In the genomic region with DNA sequence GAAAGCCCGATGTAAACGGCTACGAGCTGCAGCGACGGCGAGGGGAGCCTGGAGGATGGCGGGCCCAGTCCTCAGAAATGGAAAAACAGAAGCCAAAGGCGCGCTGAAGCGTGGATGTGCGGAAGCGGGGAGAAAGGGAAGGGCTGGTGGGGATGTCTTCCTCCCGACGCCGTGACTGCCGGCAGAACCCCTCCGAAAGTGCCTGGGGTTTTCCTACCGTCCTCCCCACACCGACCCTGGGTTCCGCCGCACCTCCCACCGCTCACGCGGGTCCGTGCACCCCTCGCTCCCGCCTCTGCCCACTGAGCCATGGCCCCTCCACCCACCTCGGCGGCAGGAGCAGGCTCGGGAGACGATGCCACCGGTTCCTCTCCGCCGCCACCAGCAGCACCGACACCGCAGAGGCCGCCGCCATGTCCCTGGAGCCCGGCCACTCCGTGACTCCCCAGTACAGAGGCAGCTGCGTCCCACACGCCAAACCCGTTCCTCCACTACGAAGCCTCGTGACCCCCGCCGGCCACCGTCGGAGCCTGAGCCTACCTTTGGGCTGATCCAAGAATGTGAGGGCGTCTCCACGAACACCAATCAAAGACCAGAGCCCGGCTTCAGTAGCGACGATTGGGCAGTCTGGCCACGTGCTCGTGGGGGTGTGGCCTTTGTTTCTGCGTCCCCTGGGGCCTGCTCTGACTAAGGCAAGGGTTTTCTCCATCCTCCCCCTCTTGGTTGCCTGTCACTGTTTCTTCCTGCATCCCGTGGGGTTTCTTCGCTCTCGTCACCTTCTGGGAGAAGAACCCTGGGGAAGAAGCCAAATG, we compare ENCODE assay signal across 8 cellular contexts. TPM values are rescaled to one million over a fixed set of nuclear protein-coding genes. Genes with fewer than 3 reads are reported as not detected.
A peak's percentile ranks its signal among the peaks of the same experiment; 100 is the strongest.
DNase-seq lines count a peak whose midpoint lies in the region; ATAC-seq and TF ChIP-seq lines count a peak whose summit lies in the region.

A gene (minus strand): TSS at position 471 of the 812 bp plus-strand sequence. CDS start 56 bp downstream, at position 415.

- H3K9ac ChIP-seq in smooth muscle cell (ENCODE audit: low read depth): peak within 1 kb of the TSS; percentile 77

- peaks cover 22% of the 10 kb centered on the region for H3K79me2 ChIP-seq in ACC112 (ENCODE audit: control insufficient read depth, insufficient read depth, low read length, unreplicated experiment)
- no peaks in the 10 kb centered on the region for H3K79me2 ChIP-seq in smooth muscle cell (ENCODE audit: low read depth)

- TF ChIP-seq CTCF in WTC11 (IDR thresholded peaks at IDR 0.05) (no peak), cardiac fibroblast (IDR thresholded peaks at IDR 0.05; ENCODE audit: low read depth, low read length) (no peak), smooth muscle cell (IDR thresholded peaks at IDR 0.05; ENCODE audit: borderline replicate concordance, insufficient read depth, poor library complexity, severe bottlenecking) (no peak)

- H2AFZ ChIP-seq in ACC112 (ENCODE audit: low read length, unreplicated experiment) (peak within 1 kb of the TSS; percentile 82), smooth muscle cell (ENCODE audit: low read depth) (peak within 1 kb of the TSS; percentile 94)

- H3K27me3 Mint-ChIP-seq in WTC11 (ENCODE audit: low read depth): no peaks in the 10 kb centered on the region

- H3K27ac Mint-ChIP-seq in WTC11: peak within 1 kb of the TSS; percentile 97

- no peaks in the 10 kb centered on the region for H3K9me3 ChIP-seq in smooth muscle cell (replicated peaks; ENCODE audit: low read depth)

- H3K4me1 Mint-ChIP-seq in WTC11: peaks cover 18% of the 10 kb centered on the region

- H3K4me3 ChIP-seq in ACC112 (ENCODE audit: low read depth, low read length) (peak within 1 kb of the TSS; percentile 92), cardiac fibroblast (replicated peaks in 1 of 2; ENCODE audit: low read depth in 2 of 2, low read length in 2 of 2) (peak within 1 kb of the TSS; percentile 76 to 96), smooth muscle cell (peak within 1 kb of the TSS; percentile 72)

- CTCF ChIA-PET in WTC11 (lab: Charles Lee): interaction anchor here (0.6 to 5.2 kb wide), 6 partner anchors 14 to 190 kb away, joined by 3 to 45 read pairs (median 4); no protein-coding TSS in a partner anchor

- no peaks in the 10 kb centered on the region for H3K27me3 ChIP-seq in ACC112 (ENCODE audit: insufficient read depth, low read length)
- H3K27me3 ChIP-seq in smooth muscle cell (ENCODE audit: low read depth): no peaks in the 10 kb centered on the region

- peak within 1 kb of the TSS; percentile 96 for H3K4me3 Mint-ChIP-seq in WTC11

- peak within 1 kb of the TSS; percentile 90 for H3K4me2 ChIP-seq in smooth muscle cell

- H3K36me3 Mint-ChIP-seq in WTC11: peaks cover 4% of the 10 kb centered on the region

- peaks cover 8% of the 10 kb centered on the region for H3K9me3 Mint-ChIP-seq in WTC11

- H4K20me1 ChIP-seq in smooth muscle cell (ENCODE audit: low read depth): no peaks in the 10 kb centered on the region

- peaks cover 8% of the 10 kb centered on the region for H3K4me1 ChIP-seq in ACC112 (ENCODE audit: control insufficient read depth, insufficient read depth, low read length, unreplicated experiment)
- H3K4me1 ChIP-seq in smooth muscle cell (ENCODE audit: low read depth): peaks cover 10% of the 10 kb centered on the region

- H3K36me3 ChIP-seq in ACC112 (ENCODE audit: insufficient read depth, low read length) (no peaks in the 10 kb centered on the region), smooth muscle cell (ENCODE audit: low read depth) (no peaks in the 10 kb centered on the region)

- POLR2A ChIA-PET in WTC11 (lab: Charles Lee): interaction anchor here (1.4 kb wide), 1 partner anchor 17 kb away, joined by 3 read pairs; no protein-coding TSS in a partner anchor

- 2% methylated on average over 41 of the region's 60 CpGs for WGBS in smooth muscle cell (ENCODE audit: low lambda C conversion rate)

- peaks cover 7% of the 10 kb centered on the region for H3F3A ChIP-seq in smooth muscle cell (ENCODE audit: low read depth)

- DNase-seq in NCI-H2227 treated with DMSO at 0.1 percent for 48 hours (lab: John Stamatoyannopoulos, UW): peak; percentile 98
- peak; percentile 98 for DNase-seq in WTC11 (ENCODE audit: low spot score)
- DNase-seq in cardiac fibroblast (ENCODE audit: low read depth in 2 of 2): peak; percentile 99
- peak; percentile 99 for DNase-seq in iPS-NIHi7 (ENCODE audit: extremely low spot score)
- DNase-seq in smooth muscle cell (lab: John Stamatoyannopoulos, UW; ENCODE audit: unreplicated experiment): peak; percentile 83

- ATAC-seq in GM18870 (IDR thresholded peaks at IDR 0.05; ENCODE audit: unreplicated experiment): peak; percentile 99
- peak; percentile 100 for ATAC-seq in HG03135 (IDR thresholded peaks at IDR 0.05; ENCODE audit: unreplicated experiment)
- ATAC-seq in WTC11: peak; percentile 99

- H3K27ac ChIP-seq in ACC112 (ENCODE audit: low read depth, low read length): peak within 1 kb of the TSS; percentile 89
- H3K27ac ChIP-seq in smooth muscle cell (ENCODE audit: low read depth): peak within 1 kb of the TSS; percentile 72

TF ChIP-seq in WTC11, 78 proteins besides CTCF, POLR2A, EP300 and RAD21 (continues in another document):
- TF ChIP-seq OVOL2 (CRISPR knock-in tag; IDR thresholded peaks at IDR 0.05; ENCODE audit: borderline replicate concordance) (no peak), MYBL2 (CRISPR knock-in tag; IDR thresholded peaks at IDR 0.05) (peak; percentile 95), CBFB (CRISPR knock-in tag; IDR thresholded peaks at IDR 0.05; ENCODE audit: low read depth) (0 out of 2 replicates have a peak, but pooled peaks have one; percentile 4), TEAD4 (CRISPR knock-in tag; IDR thresholded peaks at IDR 0.05) (no peak), NR1H2 (CRISPR knock-in tag; IDR thresholded peaks at IDR 0.05) (no peak), ETV6 (CRISPR knock-in tag; IDR thresholded peaks at IDR 0.05) (peak; percentile 82; the same call in 1 of the 2 replicates), TCF7 (CRISPR knock-in tag; IDR thresholded peaks at IDR 0.05; ENCODE audit: low read depth) (0 out of 2 replicates have a peak, but pooled peaks have one; percentile 23), NR3C1 (CRISPR knock-in tag; conservative IDR thresholded peaks at IDR 0.05; ENCODE audit: low read depth) (no peak), HMGA2 (CRISPR knock-in tag; IDR thresholded peaks at IDR 0.05) (no peak), PRRX2 (CRISPR knock-in tag; IDR thresholded peaks at IDR 0.05) (no peak), IRF2 (CRISPR knock-in tag; IDR thresholded peaks at IDR 0.05; ENCODE audit: borderline replicate concordance, low read depth) (no peak), GABPB1 (CRISPR knock-in tag; IDR thresholded peaks at IDR 0.05) (peak; percentile 62), ELF4 (CRISPR knock-in tag; IDR thresholded peaks at IDR 0.05; ENCODE audit: low read depth) (no peak), GRHL2 (CRISPR knock-in tag; IDR thresholded peaks at IDR 0.05; ENCODE audit: insufficient replicate concordance, severe bottlenecking) (no peak), ESRRA (CRISPR knock-in tag; IDR thresholded peaks at IDR 0.05; ENCODE audit: borderline replicate concordance) (0 out of 2 replicates have a peak, but pooled peaks have one; percentile 56)
- TF ChIP-seq, protein P1, sequence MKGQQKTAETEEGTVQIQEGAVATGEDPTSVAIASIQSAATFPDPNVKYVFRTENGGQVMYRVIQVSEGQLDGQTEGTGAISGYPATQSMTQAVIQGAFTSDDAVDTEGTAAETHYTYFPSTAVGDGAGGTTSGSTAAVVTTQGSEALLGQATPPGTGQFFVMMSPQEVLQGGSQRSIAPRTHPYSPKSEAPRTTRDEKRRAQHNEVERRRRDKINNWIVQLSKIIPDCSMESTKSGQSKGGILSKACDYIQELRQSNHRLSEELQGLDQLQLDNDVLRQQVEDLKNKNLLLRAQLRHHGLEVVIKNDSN (CRISPR knock-in tag; IDR thresholded peaks at IDR 0.05): peak; percentile 98
- TF ChIP-seq, protein P2, sequence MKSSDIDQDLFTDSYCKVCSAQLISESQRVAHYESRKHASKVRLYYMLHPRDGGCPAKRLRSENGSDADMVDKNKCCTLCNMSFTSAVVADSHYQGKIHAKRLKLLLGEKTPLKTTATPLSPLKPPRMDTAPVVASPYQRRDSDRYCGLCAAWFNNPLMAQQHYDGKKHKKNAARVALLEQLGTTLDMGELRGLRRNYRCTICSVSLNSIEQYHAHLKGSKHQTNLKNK (CRISPR knock-in tag; IDR thresholded peaks at IDR 0.05): no peak
- TF ChIP-seq, protein P3, sequence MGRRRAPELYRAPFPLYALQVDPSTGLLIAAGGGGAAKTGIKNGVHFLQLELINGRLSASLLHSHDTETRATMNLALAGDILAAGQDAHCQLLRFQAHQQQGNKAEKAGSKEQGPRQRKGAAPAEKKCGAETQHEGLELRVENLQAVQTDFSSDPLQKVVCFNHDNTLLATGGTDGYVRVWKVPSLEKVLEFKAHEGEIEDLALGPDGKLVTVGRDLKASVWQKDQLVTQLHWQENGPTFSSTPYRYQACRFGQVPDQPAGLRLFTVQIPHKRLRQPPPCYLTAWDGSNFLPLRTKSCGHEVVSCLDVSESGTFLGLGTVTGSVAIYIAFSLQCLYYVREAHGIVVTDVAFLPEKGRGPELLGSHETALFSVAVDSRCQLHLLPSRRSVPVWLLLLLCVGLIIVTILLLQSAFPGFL (CRISPR knock-in tag; IDR thresholded peaks at IDR 0.05; ENCODE audit: borderline replicate concordance): no peak
- TF ChIP-seq, protein P4, sequence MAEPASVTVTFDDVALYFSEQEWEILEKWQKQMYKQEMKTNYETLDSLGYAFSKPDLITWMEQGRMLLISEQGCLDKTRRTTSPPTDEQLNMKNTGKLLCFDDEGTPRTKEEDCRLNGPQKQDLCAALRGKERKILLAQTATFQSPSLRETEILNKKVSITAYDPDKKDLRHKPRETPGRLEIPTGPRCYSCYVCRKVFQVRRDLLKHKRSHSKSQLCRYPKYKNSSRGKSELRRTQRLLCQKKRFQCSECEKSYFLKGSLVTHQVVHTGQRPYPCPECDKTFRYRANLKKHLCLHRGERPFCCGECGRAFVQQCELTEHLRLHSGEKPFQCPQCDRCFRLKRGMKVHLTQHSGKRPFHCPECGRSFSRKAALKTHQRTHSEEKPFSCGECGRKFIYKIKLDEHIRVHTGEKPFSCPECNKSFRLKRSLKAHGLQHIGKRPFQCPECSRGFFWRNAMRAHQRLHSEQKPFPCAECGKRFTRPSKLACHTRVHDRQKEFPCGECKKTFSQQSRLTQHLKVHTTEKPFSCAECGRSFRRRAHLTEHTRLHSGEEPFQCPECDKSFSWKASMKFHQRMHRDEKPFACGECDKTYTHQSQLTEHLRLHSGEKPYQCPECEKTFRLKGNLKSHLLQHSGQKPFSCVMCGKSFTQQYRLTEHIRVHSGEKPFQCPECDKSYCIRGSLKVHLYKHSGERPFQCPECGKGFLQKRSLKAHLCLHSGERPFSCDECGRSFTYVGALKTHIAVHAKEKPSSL (CRISPR knock-in tag; conservative IDR thresholded peaks at IDR 0.05): no peak

RNA-seq across cellular contexts. Expression of the gene that starts here (rescaled TPM):
- 19.5 to 21.9 TPM (median 19.9 TPM) in 3 replicates for total RNA-seq in WTC11 (2021)
- 9.9 and 10.4 TPM in 2 replicates for total RNA-seq in smooth muscle cell
- 9.7 and 12.1 TPM in 2 replicates for polyA plus RNA-seq in smooth muscle cell

Comparison
In these comparisons a context has a peak if more than half of its experiments do, and no peak if none do; other contexts are left out.
1. Peak in every context shown above with its lines: DNase-seq, ATAC-seq, H3K4me3 ChIP-seq and H3K27ac ChIP-seq.